In the genomic region with DNA sequence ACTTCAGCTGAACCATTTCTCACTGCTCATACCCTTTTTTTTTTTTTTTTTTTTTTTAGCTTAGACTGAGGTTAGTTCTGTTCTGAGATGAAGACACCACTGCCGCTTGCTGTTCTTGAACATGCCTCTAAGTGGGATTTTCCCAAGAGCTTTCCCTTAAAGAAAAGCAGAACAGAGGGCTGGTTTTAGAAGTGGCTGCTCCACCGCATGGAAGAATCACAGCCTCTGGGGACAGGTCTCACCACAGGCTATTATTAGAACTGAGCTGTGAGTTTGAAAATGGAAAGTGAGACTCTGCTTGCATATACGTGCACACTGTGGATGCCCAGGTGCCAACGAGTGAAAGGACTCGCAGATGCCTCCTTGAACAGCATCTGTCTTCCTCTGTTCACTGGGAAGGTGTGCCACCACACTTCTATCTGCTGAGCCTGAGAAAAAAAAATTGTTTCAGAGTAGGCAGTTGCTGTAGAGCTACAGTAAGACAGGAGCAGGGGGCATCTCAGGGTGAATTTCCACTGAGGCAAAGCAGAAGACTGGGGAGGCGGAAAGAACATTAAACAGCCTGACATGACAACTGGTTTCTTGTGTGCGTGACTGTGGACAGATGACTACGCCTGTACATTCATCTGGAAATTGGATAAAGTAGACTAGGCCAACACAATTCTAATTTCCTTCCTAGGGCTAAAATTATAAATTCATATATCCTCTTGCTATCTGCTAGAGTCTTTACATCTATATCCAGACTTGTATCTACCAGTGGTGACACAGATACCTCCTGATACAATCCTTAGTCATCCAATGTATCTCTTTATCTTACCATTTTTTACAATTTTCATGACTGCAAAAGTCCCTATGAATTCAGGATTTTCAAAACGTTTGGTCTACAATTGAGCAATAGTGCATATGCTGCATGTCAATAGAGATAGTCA, we compare ENCODE assay signal across 12 cellular contexts.
DNase-seq lines count a peak whose midpoint lies in the region; ATAC-seq and TF ChIP-seq lines count a peak whose summit lies in the region.
"Had no signal": no experiment of that assay in that cellular context is flagged by ENCODE, and none has a peak within 500 bp of the region (broad histone marks: within the 10 kb centered on the region; RNA-seq: fewer than 3 reads in every experiment).

No MANE protein-coding gene starts in this region.

- H3K27ac Mint-ChIP-seq in stimulated activated naive CD8-positive, alpha-beta T cell treated with anti-CD3 and anti-CD28 coated beads, Interleukin-15, amount 100 ng/mL, for 72 hours: peak overlapping the region in 1 of 2 donors; percentile 91
- H3K27ac Mint-ChIP-seq: naive thymus-derived CD4-positive, alpha-beta T cell had no signal

- DNase-seq in heart right ventricle (peak in 1 of 2 donors; percentile 6), Right ventricle myocardium inferior (ENCODE audit: missing footprints) (no peak), NB4 (ENCODE audit: low read depth) (peak; percentile 1), SW 1271 (lab: John Stamatoyannopoulos, UW) (no peak), ovary (no peak)
- DNase-seq in stimulated activated naive CD8-positive, alpha-beta T cell treated with anti-CD3 and anti-CD28 coated beads, Interleukin-15, amount 100 ng/mL, for 72 hours: peak; percentile 2 to 44
- DNase-seq in effector CD4-positive, alpha-beta T cell: no peak
- DNase-seq: esophagus squamous epithelium had no signal

- ATAC-seq in heart right ventricle: peak in 7 of 8 donors; percentile 33 to 93 (median 81)
- ATAC-seq in Right ventricle myocardium inferior: no peak
- ATAC-seq in HG02642 (IDR thresholded peaks at IDR 0.05; ENCODE audit: poor library complexity, unreplicated experiment): peak; percentile 88
- peak; percentile 90 for ATAC-seq in stimulated activated naive CD8-positive, alpha-beta T cell treated with anti-CD3 and anti-CD28 coated beads, Interleukin-15, amount 100 ng/mL, for 72 hours
- ATAC-seq: HepG2; naive thymus-derived CD4-positive, alpha-beta T cell had no signal

- no peaks in the 10 kb centered on the region for H3K9me3 Mint-ChIP-seq in stimulated activated naive CD8-positive, alpha-beta T cell treated with anti-CD3 and anti-CD28 coated beads, Interleukin-15, amount 100 ng/mL, for 72 hours

- H3K36me3 ChIP-seq in heart right ventricle (no peaks in the 10 kb centered on the region), ovary (no peaks in the 10 kb centered on the region)
- H3K36me3 ChIP-seq: esophagus squamous epithelium had no signal

- H3K9me3 ChIP-seq in heart right ventricle (no peaks in the 10 kb centered on the region), ovary (no peaks in the 10 kb centered on the region)
- H3K9me3 ChIP-seq: esophagus squamous epithelium had no signal

- H3K4me1 ChIP-seq in heart right ventricle: peaks cover 0 to 6% (median 0%) of the 10 kb centered on the region in 9 donors
- no peaks in the 10 kb centered on the region for H3K4me1 ChIP-seq in ovary (ENCODE audit: insufficient read depth)
- H3K4me1 ChIP-seq: esophagus squamous epithelium had no signal

- H3K4me3 ChIP-seq in heart right ventricle (no peak overlapping the region), NB4 (ENCODE audit: low read depth, low read length) (no peak overlapping the region), ovary (no peak overlapping the region)
- H3K4me3 ChIP-seq: esophagus squamous epithelium had no signal

- H3K27ac ChIP-seq in heart right ventricle (peak overlapping the region in 3 of 10 donors; percentile 7 to 41 (median 22)), ovary (no peak overlapping the region)
- H3K27ac ChIP-seq: esophagus squamous epithelium, RWPE1 had no signal

- H3K4me3 Mint-ChIP-seq in stimulated activated naive CD8-positive, alpha-beta T cell treated with anti-CD3 and anti-CD28 coated beads, Interleukin-15, amount 100 ng/mL, for 72 hours: peak overlapping the region; percentile 39 to 45
- H3K4me3 Mint-ChIP-seq: naive thymus-derived CD4-positive, alpha-beta T cell had no signal

- TF ChIP-seq POLR2A in NB4 (IDR thresholded peaks at IDR 0.05; ENCODE audit: extremely low read depth, insufficient read length) (no peak), ovary (IDR thresholded peaks at IDR 0.05) (no peak)

- peaks cover 34% of the 10 kb centered on the region for H3K4me1 Mint-ChIP-seq in stimulated activated naive CD8-positive, alpha-beta T cell treated with anti-CD3 and anti-CD28 coated beads, Interleukin-15, amount 100 ng/mL, for 72 hours

- 58 to 63% methylated on average over 9 of the region's 9 CpGs for WGBS in heart right ventricle, 2 donors
- 83 to 89% (median 85%) methylated on average over 9 of the region's 9 CpGs for WGBS in ovary, 3 donors

- H3K27me3 ChIP-seq in heart right ventricle: no peaks in the 10 kb centered on the region
- H3K27me3 ChIP-seq in ovary: no peaks in the 10 kb centered on the region
- H3K27me3 ChIP-seq: esophagus squamous epithelium had no signal

- TF ChIP-seq EP300 in ovary (IDR thresholded peaks at IDR 0.05): no peak

- intact Hi-C loops in heart right ventricle (cut with DNase I): loop anchor here in 1 of 10 donors (5.0 kb wide), 1 partner anchor 51 kb away; no protein-coding TSS in a partner anchor
- intact Hi-C loops in Right ventricle myocardium inferior (cut with DNase I): no loop called here
- intact Hi-C loops in ovary (cut with DNase I): no loop called here

- no peaks in the 10 kb centered on the region for H3K27me3 Mint-ChIP-seq in stimulated activated naive CD8-positive, alpha-beta T cell treated with anti-CD3 and anti-CD28 coated beads, Interleukin-15, amount 100 ng/mL, for 72 hours

- TF ChIP-seq CTCF in heart right ventricle (IDR thresholded peaks at IDR 0.05): no peak
- no peak for TF ChIP-seq CTCF in NB4 (IDR thresholded peaks at IDR 0.05; ENCODE audit: low read depth, low read length)
- TF ChIP-seq CTCF in ovary (IDR thresholded peaks at IDR 0.05): no peak

Comparison
In these comparisons a context has a peak if more than half of its experiments do, and no peak if none do; other contexts are left out.
1. DNase-seq: peak in NB4 (single experiment) and stimulated activated naive CD8-positive, alpha-beta T cell treated with anti-CD3 and anti-CD28 coated beads, Interleukin-15, amount 100 ng/mL, for 72 hours (2 of 2); none in Right ventricle myocardium inferior (single experiment), SW 1271 (0 of 2), effector CD4-positive, alpha-beta T cell (single experiment) and ovary (0 of 5).